ENCODE assay signal across 17 cellular contexts in the genomic region with DNA sequence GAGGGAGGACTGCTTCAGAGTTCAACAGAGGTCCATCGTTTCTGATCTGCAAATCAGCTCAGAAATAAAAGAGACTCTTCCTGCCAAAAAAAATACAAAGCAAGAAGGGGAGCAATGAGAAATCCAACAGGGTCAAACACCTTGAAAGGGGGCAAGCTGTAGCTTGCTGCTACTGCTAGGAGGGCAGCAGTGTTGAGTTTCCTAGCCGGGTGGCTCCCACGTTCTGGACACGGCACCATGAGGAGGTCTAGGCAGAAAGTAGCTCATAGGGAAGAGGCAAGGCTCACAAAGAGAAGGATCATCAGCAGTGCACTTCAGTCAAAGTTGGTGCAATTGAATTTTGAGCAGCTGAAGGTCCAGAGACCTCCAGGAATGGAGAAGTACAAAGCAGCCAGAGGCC.
DNase-seq lines count a peak whose midpoint lies in the region; ATAC-seq and TF ChIP-seq lines count a peak whose summit lies in the region.
"Had no signal": no experiment of that assay in that cellular context is flagged by ENCODE, and none has a peak within 500 bp of the region (broad histone marks: within the 10 kb centered on the region; RNA-seq: fewer than 3 reads in every experiment).

No MANE protein-coding gene starts in this region.

- no peak overlapping the region for H3K4me3 Mint-ChIP-seq in activated naive CD4-positive, alpha-beta T cell treated with anti-CD3 and anti-CD28 coated beads for 36 hours
- peak overlapping the region; percentile 47 to 65 (median 59) for H3K4me3 Mint-ChIP-seq in T-cell
- H3K4me3 Mint-ChIP-seq in stimulated activated memory B cell treated with anti-CD40 and anti-IgM and Interleukin-4, amounts not matched to agents 10 μg/mL and 1 μg/mL and 100 μg/mL, for 72 hours: no peak overlapping the region
- H3K4me3 Mint-ChIP-seq: neural crest cell; T-helper 1 cell treated with Interleukin-12 subunit alpha and Interleukin-12 subunit beta and Interleukin-4 antibody, amounts not matched to agents 30 μg/mL and 1 μg/mL, for 36 hours had no signal

- H3K9me3 Mint-ChIP-seq in activated naive CD4-positive, alpha-beta T cell treated with anti-CD3 and anti-CD28 coated beads for 36 hours: no peaks in the 10 kb centered on the region
- no peaks in the 10 kb centered on the region for H3K9me3 Mint-ChIP-seq in T-cell
- no peaks in the 10 kb centered on the region for H3K9me3 Mint-ChIP-seq in stimulated activated memory B cell treated with anti-CD40 and anti-IgM and Interleukin-4, amounts not matched to agents 10 μg/mL and 1 μg/mL and 100 μg/mL, for 72 hours
- H3K9me3 Mint-ChIP-seq: neural crest cell; T-helper 1 cell treated with Interleukin-12 subunit alpha and Interleukin-12 subunit beta and Interleukin-4 antibody, amounts not matched to agents 30 μg/mL and 1 μg/mL, for 36 hours had no signal

- no peaks in the 10 kb centered on the region for H3K36me3 ChIP-seq in esophagus muscularis mucosa
- H3K36me3 ChIP-seq: heart left ventricle had no signal

- no peak for TF ChIP-seq POLR2A in esophagus muscularis mucosa (IDR thresholded peaks at IDR 0.05; ENCODE audit: low read depth)

- no peaks in the 10 kb centered on the region for H3K9me3 ChIP-seq in esophagus muscularis mucosa
- H3K9me3 ChIP-seq: heart left ventricle had no signal

- H3K27ac ChIP-seq in esophagus muscularis mucosa (replicated peaks in 1 of 4): peak overlapping the region in 1 of 4 donors; percentile 65

- CTCF ChIA-PET in activated naive CD4-positive, alpha-beta T cell treated with anti-CD3 and anti-CD28 coated beads for 36 hours (lab: Charles Lee): interaction anchor here (0.5 to 1.4 kb wide), 2 partner anchors 19 to 100 kb away, joined by 3 read pairs; no protein-coding TSS in a partner anchor
- CTCF ChIA-PET in T-cell (lab: Charles Lee): interaction anchor here in 1 of 2 donors (0.6 kb wide), 1 partner anchor 101 kb away, joined by 3 read pairs; no protein-coding TSS in a partner anchor

- ATAC-seq in T-cell (replicated peaks in 1 of 4): no peak
- ATAC-seq in stimulated activated memory B cell treated with anti-CD40 and anti-IgM and Interleukin-4, amounts not matched to agents 10 μg/mL and 1 μg/mL and 100 μg/mL, for 72 hours: no peak
- ATAC-seq: HCT116, heart left ventricle, Panc1 had no signal

- intact Hi-C loops in activated naive CD4-positive, alpha-beta T cell treated with anti-CD3 and anti-CD28 coated beads for 36 hours (cut with micrococcal nuclease): no loop called here
- intact Hi-C loops in esophagus muscularis mucosa (cut with DNase I) (no loop called here), posterior cingulate gyrus (cut with DNase I) (no loop called here)

- no peak for TF ChIP-seq CTCF in esophagus muscularis mucosa (IDR thresholded peaks at IDR 0.05)

- H3K4me1 Mint-ChIP-seq in activated naive CD4-positive, alpha-beta T cell treated with anti-CD3 and anti-CD28 coated beads for 36 hours (ENCODE audit: low read depth): peaks cover 94% of the 10 kb centered on the region
- H3K4me1 Mint-ChIP-seq in T-cell: peaks cover 97 to 100% (median 98%) of the 10 kb centered on the region in 3 donors
- H3K4me1 Mint-ChIP-seq in stimulated activated memory B cell treated with anti-CD40 and anti-IgM and Interleukin-4, amounts not matched to agents 10 μg/mL and 1 μg/mL and 100 μg/mL, for 72 hours: peaks cover 96% of the 10 kb centered on the region

- POLR2A ChIA-PET in T-cell (lab: Charles Lee): interaction anchor here (0.6 to 0.7 kb wide), 4 partner anchors 23 to 300 kb away, joined by 4 to 7 read pairs (median 4); no protein-coding TSS in a partner anchor

- no peaks in the 10 kb centered on the region for H3K27me3 Mint-ChIP-seq in activated naive CD4-positive, alpha-beta T cell treated with anti-CD3 and anti-CD28 coated beads for 36 hours (ENCODE audit: low read depth)
- H3K27me3 Mint-ChIP-seq in T-cell: no peaks in the 10 kb centered on the region
- H3K27me3 Mint-ChIP-seq in stimulated activated memory B cell treated with anti-CD40 and anti-IgM and Interleukin-4, amounts not matched to agents 10 μg/mL and 1 μg/mL and 100 μg/mL, for 72 hours: no peaks in the 10 kb centered on the region

- WGBS in esophagus muscularis mucosa: 98% methylated on average over 4 of the region's 4 CpGs

- no peaks in the 10 kb centered on the region for H3K27me3 ChIP-seq in esophagus muscularis mucosa
- H3K27me3 ChIP-seq: heart left ventricle had no signal

- peak overlapping the region; percentile 73 for H3K27ac Mint-ChIP-seq in activated naive CD4-positive, alpha-beta T cell treated with anti-CD3 and anti-CD28 coated beads for 36 hours
- peak overlapping the region; percentile 83 to 93 for H3K27ac Mint-ChIP-seq in T-cell
- H3K27ac Mint-ChIP-seq in stimulated activated memory B cell treated with anti-CD40 and anti-IgM and Interleukin-4, amounts not matched to agents 10 μg/mL and 1 μg/mL and 100 μg/mL, for 72 hours: peak overlapping the region; percentile 78
- H3K27ac Mint-ChIP-seq: T-helper 1 cell treated with Interleukin-12 subunit alpha and Interleukin-12 subunit beta and Interleukin-4 antibody, amounts not matched to agents 30 μg/mL and 1 μg/mL, for 36 hours had no signal

- H3K4me3 ChIP-seq in esophagus muscularis mucosa: no peak overlapping the region
- H3K4me3 ChIP-seq: heart left ventricle had no signal

- DNase-seq in activated naive CD4-positive, alpha-beta T cell treated with anti-CD3 and anti-CD28 coated beads for 36 hours: no peak
- DNase-seq in activated naive CD4-positive, alpha-beta T cell treated with anti-CD3 and anti-CD28 coated beads, Interleukin-2, amount 50 U/mL, for 16 hours: no peak
- DNase-seq in T-cell (no peak), esophagus muscularis mucosa (ENCODE audit: extremely low spot score) (peak; percentile 68), NCI-H146 treated with DMSO at 0.1 percent for 48 hours (lab: John Stamatoyannopoulos, UW; ENCODE audit: unreplicated experiment) (no peak), posterior cingulate gyrus (no peak)
- no peak for DNase-seq in stimulated activated CD4-positive, alpha-beta T cell treated with anti-CD3 and anti-CD28 coated beads, Interleukin-2, amount 100 ng/mL, for 48 hours
- DNase-seq: ACHN; activated CD4-positive, alpha-beta T cell treated with anti-CD3 and anti-CD28 coated beads for 48 hours; cerebellar nuclear complex; heart left ventricle; substantia nigra had no signal

- H3K36me3 Mint-ChIP-seq in activated naive CD4-positive, alpha-beta T cell treated with anti-CD3 and anti-CD28 coated beads for 36 hours (ENCODE audit: low read depth): no peaks in the 10 kb centered on the region
- H3K36me3 Mint-ChIP-seq in T-cell: no peaks in the 10 kb centered on the region
- H3K36me3 Mint-ChIP-seq in stimulated activated memory B cell treated with anti-CD40 and anti-IgM and Interleukin-4, amounts not matched to agents 10 μg/mL and 1 μg/mL and 100 μg/mL, for 72 hours: peaks cover 6% of the 10 kb centered on the region

- TF ChIP-seq EP300 in esophagus muscularis mucosa (IDR thresholded peaks at IDR 0.05): no peak

- peaks cover 64 to 98% (median 97%) of the 10 kb centered on the region in 4 donors for H3K4me1 ChIP-seq in esophagus muscularis mucosa

Comparison
In these comparisons a context has a peak if more than half of its experiments do, and no peak if none do; other contexts are left out.
1. H3K4me3 Mint-ChIP-seq: peak in T-cell (3 of 3); none in activated naive CD4-positive, alpha-beta T cell treated with anti-CD3 and anti-CD28 coated beads for 36 hours (single experiment) and stimulated activated memory B cell treated with anti-CD40 and anti-IgM and Interleukin-4, amounts not matched to agents 10 μg/mL and 1 μg/mL and 100 μg/mL, for 72 hours (single experiment).
2. Peak in every context shown above with its lines, with median percentiles within 50 percentile points of each other: H3K27ac Mint-ChIP-seq.